ENCODE assay signal across 1 cellular context in the genomic region with DNA sequence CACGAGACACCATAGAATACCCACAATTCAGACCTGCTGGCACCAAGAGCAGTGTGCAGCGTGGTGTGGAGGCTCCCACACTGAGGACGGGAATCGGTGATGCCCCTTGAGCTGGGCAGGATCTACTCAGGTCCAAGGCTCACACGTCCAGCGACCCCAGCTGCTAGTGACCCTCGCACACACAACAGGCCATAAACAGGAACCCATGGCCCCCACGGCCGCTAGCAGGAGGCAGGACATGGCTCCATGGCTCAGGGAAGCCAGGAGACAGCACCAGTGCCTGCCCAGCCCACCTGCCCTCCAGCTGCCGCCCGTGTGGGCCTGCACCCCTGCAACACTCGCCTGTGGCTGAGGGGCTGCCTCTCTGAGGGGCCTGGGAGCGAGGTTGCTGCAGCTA.
TF ChIP-seq lines count a peak whose summit lies in the region.

No MANE protein-coding gene starts in this region.

TF ChIP-seq in HepG2, 621 proteins besides CTCF, POLR2A, EP300 and RAD21:
- TF ChIP-seq RXRA (CRISPR knock-in tag; IDR thresholded peaks at IDR 0.05) (no peak), SIX1 (CRISPR knock-in tag; IDR thresholded peaks at IDR 0.05; ENCODE audit: borderline replicate concordance) (no peak), JUNB (CRISPR knock-in tag; IDR thresholded peaks at IDR 0.05; ENCODE audit: borderline replicate concordance) (no peak), ZNF737 (CRISPR knock-in tag; IDR thresholded peaks at IDR 0.05; ENCODE audit: borderline replicate concordance) (no peak), ZNF781 (CRISPR knock-in tag; IDR thresholded peaks at IDR 0.05; ENCODE audit: borderline replicate concordance, not compliant biosample characterization) (no peak), ZNF232 (CRISPR knock-in tag; IDR thresholded peaks at IDR 0.05; ENCODE audit: borderline replicate concordance) (no peak), SP1 (IDR thresholded peaks at IDR 0.05) (no peak), SP1 (CRISPR knock-in tag; IDR thresholded peaks at IDR 0.05) (no peak), CREB1 (IDR thresholded peaks at IDR 0.05) (no peak), CREB1 (CRISPR knock-in tag; IDR thresholded peaks at IDR 0.05) (no peak)
- TF ChIP-seq, protein P1, sequence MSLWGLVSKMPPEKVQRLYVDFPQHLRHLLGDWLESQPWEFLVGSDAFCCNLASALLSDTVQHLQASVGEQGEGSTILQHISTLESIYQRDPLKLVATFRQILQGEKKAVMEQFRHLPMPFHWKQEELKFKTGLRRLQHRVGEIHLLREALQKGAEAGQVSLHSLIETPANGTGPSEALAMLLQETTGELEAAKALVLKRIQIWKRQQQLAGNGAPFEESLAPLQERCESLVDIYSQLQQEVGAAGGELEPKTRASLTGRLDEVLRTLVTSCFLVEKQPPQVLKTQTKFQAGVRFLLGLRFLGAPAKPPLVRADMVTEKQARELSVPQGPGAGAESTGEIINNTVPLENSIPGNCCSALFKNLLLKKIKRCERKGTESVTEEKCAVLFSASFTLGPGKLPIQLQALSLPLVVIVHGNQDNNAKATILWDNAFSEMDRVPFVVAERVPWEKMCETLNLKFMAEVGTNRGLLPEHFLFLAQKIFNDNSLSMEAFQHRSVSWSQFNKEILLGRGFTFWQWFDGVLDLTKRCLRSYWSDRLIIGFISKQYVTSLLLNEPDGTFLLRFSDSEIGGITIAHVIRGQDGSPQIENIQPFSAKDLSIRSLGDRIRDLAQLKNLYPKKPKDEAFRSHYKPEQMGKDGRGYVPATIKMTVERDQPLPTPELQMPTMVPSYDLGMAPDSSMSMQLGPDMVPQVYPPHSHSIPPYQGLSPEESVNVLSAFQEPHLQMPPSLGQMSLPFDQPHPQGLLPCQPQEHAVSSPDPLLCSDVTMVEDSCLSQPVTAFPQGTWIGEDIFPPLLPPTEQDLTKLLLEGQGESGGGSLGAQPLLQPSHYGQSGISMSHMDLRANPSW (CRISPR knock-in tag; IDR thresholded peaks at IDR 0.05; ENCODE audit: borderline replicate concordance), result no peak
